In genomic region chr19:55618426-55618825, GRCh38 we compare ENCODE assay signal across 32 cellular contexts. TPM values are rescaled to one million over a fixed set of nuclear protein-coding genes. Genes with fewer than 3 reads are reported as not detected.
DNase-seq lines count a peak whose midpoint lies in the region; ATAC-seq and TF ChIP-seq lines count a peak whose summit lies in the region.
"Had no signal": no experiment of that assay in that cellular context is flagged by ENCODE, and none has a peak within 500 bp of the region (broad histone marks: within the 10 kb centered on the region; RNA-seq: fewer than 3 reads in every experiment).

No MANE protein-coding gene starts in this region.

- no peak for TF ChIP-seq EP300 in upper lobe of left lung (IDR thresholded peaks at IDR 0.05)

- no peak for TF ChIP-seq POLR2A in upper lobe of left lung (IDR thresholded peaks at IDR 0.05)

- H3K27ac ChIP-seq in right cardiac atrium (ENCODE audit: low read length) (no peak overlapping the region), upper lobe of left lung (peak overlapping the region; percentile 45 to 64 (median 48))
- no peak overlapping the region for H3K27ac ChIP-seq in naive thymus-derived CD4-positive, alpha-beta T cell (ENCODE audit: low read depth, low read length)
- H3K27ac ChIP-seq: colonic mucosa, ovary, vagina had no signal

- H3K9me3 ChIP-seq in right cardiac atrium (ENCODE audit: control insufficient read depth, low read length) (no peaks in the 10 kb centered on the region), adipocyte (ENCODE audit: control insufficient read depth, low read length) (no peaks in the 10 kb centered on the region), upper lobe of left lung (no peaks in the 10 kb centered on the region)
- H3K9me3 ChIP-seq in naive thymus-derived CD4-positive, alpha-beta T cell (ENCODE audit: control insufficient read depth in 2 of 3, low read length in 3 of 3) = no peaks in the 10 kb centered on the region
- H3K9me3 ChIP-seq: colonic mucosa, ovary, vagina had no signal

- peaks cover 0 to 13% (median 10%) of the 10 kb centered on the region in 5 donors for H3K36me3 Mint-ChIP-seq in naive thymus-derived CD4-positive, alpha-beta T cell

- intact Hi-C loops in right cardiac atrium (cut with DNase I) (no loop called here), cardiac septum (cut with DNase I) (no loop called here)
- intact Hi-C loops in naive thymus-derived CD4-positive, alpha-beta T cell (cut with micrococcal nuclease) = no loop called here

- no peaks in the 10 kb centered on the region for H3K27me3 Mint-ChIP-seq in naive thymus-derived CD4-positive, alpha-beta T cell
- H3K27me3 Mint-ChIP-seq: activated CD4-positive, alpha-beta memory T cell treated with anti-CD3 and anti-CD28 coated beads, Interleukin-2, amount 10 ng/mL, durations not matched to agents 7 days and 5 days; B cell; CD8-positive, alpha-beta memory T cell had no signal

- 89% methylated on average over 7 of the region's 7 CpGs for WGBS in right cardiac atrium
- 77 to 82% methylated on average over 6 to 7 of the region's 7 CpGs for WGBS in upper lobe of left lung, 2 donors

- peaks cover 8 to 28% (median 24%) of the 10 kb centered on the region in 7 donors for H3K4me1 Mint-ChIP-seq in naive thymus-derived CD4-positive, alpha-beta T cell

- H3K27ac Mint-ChIP-seq in naive thymus-derived CD4-positive, alpha-beta T cell = peak overlapping the region in 5 of 9 donors; percentile 25 to 86 (median 52)
- H3K27ac Mint-ChIP-seq: activated CD4-positive, alpha-beta memory T cell treated with anti-CD3 and anti-CD28 coated beads, Interleukin-2, amount 10 ng/mL, durations not matched to agents 7 days and 5 days; activated T-helper 2 cell treated with anti-CD3 and anti-CD28 coated beads, Interferon-gamma antibody, Interleukin-2, Interleukin-4, amounts not matched to agents 10 μg/mL and 5 μg/mL and 100 μg/mL, durations not matched to agents 14 hours and 24 hours and 36 hours; B cell; mesothelial cell of epicardium had no signal

- H3K27me3 ChIP-seq in right cardiac atrium (ENCODE audit: control insufficient read depth, insufficient read depth) (no peaks in the 10 kb centered on the region), adipocyte (replicated peaks; ENCODE audit: control insufficient read depth, insufficient read depth, low read length) (no peaks in the 10 kb centered on the region), upper lobe of left lung (no peaks in the 10 kb centered on the region)
- H3K27me3 ChIP-seq in naive thymus-derived CD4-positive, alpha-beta T cell (ENCODE audit: control insufficient read depth in 2 of 2, insufficient read depth in 2 of 2, low read length in 2 of 2) = no peaks in the 10 kb centered on the region
- H3K27me3 ChIP-seq: colonic mucosa, ovary, vagina had no signal

- no peak for TF ChIP-seq CTCF in upper lobe of left lung (IDR thresholded peaks at IDR 0.05)

- no peak overlapping the region for H3K4me3 ChIP-seq in right cardiac atrium (ENCODE audit: low read length)
- no peak overlapping the region for H3K4me3 ChIP-seq in adipocyte (ENCODE audit: low read length)
- H3K4me3 ChIP-seq in naive thymus-derived CD4-positive, alpha-beta T cell (ENCODE audit: low read length) = no peak overlapping the region
- no peak overlapping the region for H3K4me3 ChIP-seq in upper lobe of left lung
- H3K4me3 ChIP-seq: colonic mucosa, ovary, smooth muscle cell, vagina had no signal

- H3K9ac ChIP-seq in adipocyte (ENCODE audit: low read length) = peak overlapping the region; percentile 54

- POLR2A ChIA-PET in naive thymus-derived CD4-positive, alpha-beta T cell (lab: Charles Lee) = interaction anchor here (0.6 to 1.0 kb wide), 3 partner anchors 8 to 61 kb away, joined by 3 read pairs; no protein-coding TSS in a partner anchor

- H3K36me3 ChIP-seq in adipocyte (ENCODE audit: control insufficient read depth, insufficient read depth, low read length, severe bottlenecking) (peaks cover 18% of the 10 kb centered on the region), upper lobe of left lung (peaks cover 16 to 63% (median 37%) of the 10 kb centered on the region in 4 donors)
- peaks cover 0 to 38% (median 4%) of the 10 kb centered on the region in 3 experiments for H3K36me3 ChIP-seq in naive thymus-derived CD4-positive, alpha-beta T cell (ENCODE audit: control insufficient read depth in 2 of 3, insufficient read depth in 3 of 3, low read length in 3 of 3)
- H3K36me3 ChIP-seq: colonic mucosa, ovary had no signal

- H3K4me1 ChIP-seq in right cardiac atrium (ENCODE audit: control insufficient read depth, insufficient read depth, low read length) (no peaks in the 10 kb centered on the region), adipocyte (ENCODE audit: control insufficient read depth, insufficient read depth, low read length) (peaks cover 26% of the 10 kb centered on the region), upper lobe of left lung (peaks cover 15 to 28% (median 24%) of the 10 kb centered on the region in 4 donors)
- peaks cover 0 to 15% of the 10 kb centered on the region in 2 donors for H3K4me1 ChIP-seq in naive thymus-derived CD4-positive, alpha-beta T cell (ENCODE audit: control insufficient read depth in 2 of 2, insufficient read depth in 2 of 2, low read length in 2 of 2)
- H3K4me1 ChIP-seq: colonic mucosa had no signal

- CTCF ChIA-PET in naive thymus-derived CD4-positive, alpha-beta T cell (lab: Charles Lee) = interaction anchor here (0.7 to 1.7 kb wide), 2 partner anchors 12 to 227 kb away, joined by 4 to 8 read pairs; partner anchors contain the start of gene ZNF865

- H3K9me3 Mint-ChIP-seq in naive thymus-derived CD4-positive, alpha-beta T cell = no peaks in the 10 kb centered on the region
- H3K9me3 Mint-ChIP-seq: activated CD4-positive, alpha-beta memory T cell treated with anti-CD3 and anti-CD28 coated beads, Interleukin-2, amount 10 ng/mL, durations not matched to agents 7 days and 5 days; activated T-helper 2 cell treated with anti-CD3 and anti-CD28 coated beads, Interferon-gamma antibody, Interleukin-2, Interleukin-4, amounts not matched to agents 10 μg/mL and 5 μg/mL and 100 μg/mL, durations not matched to agents 14 hours and 24 hours and 36 hours; CD8-positive, alpha-beta memory T cell; mesothelial cell of epicardium had no signal

- peak overlapping the region in 1 of 10 donors; percentile 43 for H3K4me3 Mint-ChIP-seq in naive thymus-derived CD4-positive, alpha-beta T cell
- H3K4me3 Mint-ChIP-seq: activated CD4-positive, alpha-beta memory T cell treated with anti-CD3 and anti-CD28 coated beads, Interleukin-2, amount 10 ng/mL, durations not matched to agents 7 days and 5 days; B cell; CD8-positive, alpha-beta memory T cell; mesothelial cell of epicardium had no signal

- DNase-seq in right cardiac atrium (peak in 2 of 3 donors; percentile 3 to 27), cardiac septum (ENCODE audit: low spot score) (no peak), adipocyte (ENCODE audit: low read depth) (no peak), upper lobe of left lung (no peak), GDM1 (lab: John Stamatoyannopoulos, UW) (no peak), NCI-H2196 treated with DMSO at 0.1 percent for 48 hours (lab: John Stamatoyannopoulos, UW; ENCODE audit: unreplicated experiment) (no peak), AG20443 (ENCODE audit: low spot score) (no peak)
- no peak for DNase-seq in naive thymus-derived CD4-positive, alpha-beta T cell
- DNase-seq: activated CD4-positive, alpha-beta memory T cell treated with anti-CD3 and anti-CD28 coated beads, Interleukin-2, amount 10 ng/mL, durations not matched to agents 7 days and 5 days; activated CD4-positive, alpha-beta T cell treated with anti-CD3 and anti-CD28 coated beads for 1 hour; activated naive CD4-positive, alpha-beta T cell treated with anti-CD3 and anti-CD28 coated beads, Interleukin-2, amount 50 U/mL, for 16 hours; anterior cingulate cortex; CD8-positive, alpha-beta memory T cell; colonic mucosa; DMS153; effector CD8-positive, alpha-beta T cell; HCEC 1CT; MV-4-11; NCI-H1436; NCI-H2081 treated with DMSO at 0.1 percent for 48 hours; NCI-H446; NCI-H748 treated with DMSO at 0.1 percent for 48 hours; ovary; Right ventricle myocardium superior; stimulated activated naive CD4-positive, alpha-beta T cell treated with Interleukin-2 at 50 U/mL for 16 hours; T-helper 2 cell had no signal

- no peak for ATAC-seq in right cardiac atrium
- no peak for ATAC-seq in naive thymus-derived CD4-positive, alpha-beta T cell
- ATAC-seq in upper lobe of left lung (ENCODE audit: low FRiP score in 2 of 2) = no peak
- ATAC-seq: left lobe of liver had no signal

RNA-seq across cellular contexts. Expression of gene ZNF784, which starts 5.9 kb away (rescaled TPM):
- 10 to 100 TPM; 11.5 to 16.3 (median 13.3) TPM for total RNA-seq in right cardiac atrium
- polyA plus RNA-seq in right cardiac atrium = 13.0 TPM
- 10.9 TPM for total RNA-seq in cardiac septum
- 10 to 100 TPM in 2 of 5 experiments, 1 to 10 TPM in 3; 5.1 to 17.1 (median 9.0) TPM for total RNA-seq in naive thymus-derived CD4-positive, alpha-beta T cell
- 1 to 10 TPM in 1 of 2 donors, under 1 TPM in 1; 0.65 to 2.0 TPM for polyA plus RNA-seq in naive thymus-derived CD4-positive, alpha-beta T cell
- 10 to 100 TPM in 2 of 6 donors, 1 to 10 TPM in 4; 6.8 to 14.7 (median 8.6) TPM for total RNA-seq in upper lobe of left lung

RNA-seq across cellular contexts. Expression of gene ZNF865, which starts 13.0 kb away (rescaled TPM):
- total RNA-seq in right cardiac atrium (10 to 100 TPM; 19.4 to 20.8 (median 20.2) TPM), cardiac septum (15.7 TPM), upper lobe of left lung (10 to 100 TPM in 4 of 6 donors, 1 to 10 TPM in 2; 7.7 to 39.8 (median 20.6) TPM)
- 17.2 TPM for polyA plus RNA-seq in right cardiac atrium
- total RNA-seq in naive thymus-derived CD4-positive, alpha-beta T cell = 10 to 100 TPM; 13.8 to 22.7 (median 15.3) TPM
- polyA plus RNA-seq in naive thymus-derived CD4-positive, alpha-beta T cell = under 1 TPM; 0.06 to 0.24 TPM

RNA-seq across cellular contexts. Expression of gene ZNF524, which starts 18.3 kb away (rescaled TPM):
- 10 to 100 TPM; 11.4 to 18.5 (median 17.5) TPM for total RNA-seq in right cardiac atrium
- 27.1 TPM for polyA plus RNA-seq in right cardiac atrium
- 13.7 TPM for total RNA-seq in cardiac septum
- 10 to 100 TPM; 13.3 to 32.1 (median 24.7) TPM for total RNA-seq in naive thymus-derived CD4-positive, alpha-beta T cell
- 10 to 100 TPM; 41.2 to 50.5 TPM for polyA plus RNA-seq in naive thymus-derived CD4-positive, alpha-beta T cell
- total RNA-seq in upper lobe of left lung = 10 to 100 TPM; 19.9 to 58.7 (median 34.9) TPM

RNA-seq across cellular contexts. Expression of gene FIZ1, which starts 19.1 kb away (rescaled TPM):
- total RNA-seq in right cardiac atrium (10 to 100 TPM; 17.5 to 20.0 (median 18.4) TPM), cardiac septum (19.4 TPM), upper lobe of left lung (10 to 100 TPM; 11.1 to 21.6 (median 16.3) TPM)
- polyA plus RNA-seq in right cardiac atrium = 16.3 TPM
- 10 to 100 TPM in 4 of 5 experiments, 1 to 10 TPM in 1; 9.4 to 32.0 (median 16.1) TPM for total RNA-seq in naive thymus-derived CD4-positive, alpha-beta T cell
- 1 to 10 TPM; 3.3 to 6.5 TPM for polyA plus RNA-seq in naive thymus-derived CD4-positive, alpha-beta T cell

RNA-seq across cellular contexts. Expression of gene ZNF580, which starts 22.4 kb away (rescaled TPM):
- 10 to 100 TPM; 23.7 to 32.0 (median 28.9) TPM for total RNA-seq in right cardiac atrium
- polyA plus RNA-seq in right cardiac atrium = 18.7 TPM
- 29.0 TPM for total RNA-seq in cardiac septum
- 100 to 1,000 TPM in 2 of 5 experiments, 10 to 100 TPM in 3; 45.2 to 109 (median 65.3) TPM for total RNA-seq in naive thymus-derived CD4-positive, alpha-beta T cell
- polyA plus RNA-seq in naive thymus-derived CD4-positive, alpha-beta T cell = 10 to 100 TPM; 14.6 to 20.4 TPM
- 10 to 100 TPM; 28.1 to 84.1 (median 38.0) TPM for total RNA-seq in upper lobe of left lung

Comparison
In these comparisons a context has a peak if more than half of its experiments do, and no peak if none do; other contexts are left out.
1. DNase-seq: peak in right cardiac atrium (2 of 3); none in cardiac septum (single experiment), adipocyte (single experiment), naive thymus-derived CD4-positive, alpha-beta T cell (0 of 9), upper lobe of left lung (0 of 2), GDM1 (single experiment), NCI-H2196 treated with DMSO at 0.1 percent for 48 hours (single experiment) and AG20443 (single experiment).
2. H3K27ac ChIP-seq: peak in upper lobe of left lung (4 of 4); none in right cardiac atrium (single experiment) and naive thymus-derived CD4-positive, alpha-beta T cell (single experiment).